Comparison of ENCODE assay signal across 19 cellular contexts in genomic region chr18:67509711-67510110, GRCh38. TPM values are rescaled to one million over a fixed set of nuclear protein-coding genes. Genes with fewer than 3 reads are reported as not detected.
DNase-seq lines count a peak whose midpoint lies in the region; ATAC-seq and TF ChIP-seq lines count a peak whose summit lies in the region.
"Had no signal": no experiment of that assay in that cellular context is flagged by ENCODE, and none has a peak within 500 bp of the region (broad histone marks: within the 10 kb centered on the region; RNA-seq: fewer than 3 reads in every experiment).

No MANE protein-coding gene starts in this region.

- H2BK15ac ChIP-seq in IMR-90 (ENCODE audit: low read depth, low read length) = no peak overlapping the region
- H2BK15ac ChIP-seq in mesenchymal stem cell (ENCODE audit: low read depth, poor library complexity, severe bottlenecking) = no peak overlapping the region

- no peak for TF ChIP-seq RAD21 in IMR-90 (IDR thresholded peaks at IDR 0.05; ENCODE audit: low read length)

- H3K14ac ChIP-seq in IMR-90 (replicated peaks; ENCODE audit: low read depth, low read length) (no peak overlapping the region), mesenchymal stem cell (ENCODE audit: low read length in 2 of 2) (no peak overlapping the region)

- POLR2A ChIA-PET in IMR-90 (lab: Charles Lee; ENCODE audit: unreplicated experiment) = no interaction called here

- no peak for TF ChIP-seq POLR2A in IMR-90 (IDR thresholded peaks at IDR 0.05; ENCODE audit: low read depth, low read length)

- in situ Hi-C loops in IMR-90 (cut with MboI; ENCODE audit: low sequenced_read_pairs) = loop anchor here (5.0 to 10.0 kb wide), 4 partner anchors 292 to 1155 kb away; no protein-coding TSS in a partner anchor

- no peak overlapping the region for H3K27ac Mint-ChIP-seq in activated T-helper 2 cell treated with anti-CD3 and anti-CD28 coated beads, Interferon-gamma antibody, Interleukin-2, Interleukin-4, amounts not matched to agents 10 μg/mL and 5 μg/mL and 100 μg/mL, durations not matched to agents 14 hours and 24 hours and 36 hours
- H3K27ac Mint-ChIP-seq: activated CD4-positive, alpha-beta T cell treated with anti-CD3 and anti-CD28 coated beads for 36 hours; naive B cell had no signal

- H3K27ac ChIP-seq in IMR-90 (ENCODE audit: insufficient read depth, low read length) (0 out of 2 replicates have a peak overlapping the region, but pooled peaks have one; percentile 20), dorsolateral prefrontal cortex (peak overlapping the region; percentile 20 to 99 (median 84)), mesenchymal stem cell (ENCODE audit: low read length, poor library complexity, severe bottlenecking) (no peak overlapping the region)
- H3K27ac ChIP-seq: prostate gland, vagina had no signal

- intact Hi-C loops in IMR-90 (cut with micrococcal nuclease) = loop anchor here (10.0 kb wide), 1 partner anchor 755 kb away; no protein-coding TSS in a partner anchor
- intact Hi-C loops in dorsolateral prefrontal cortex (cut with DNase I) = loop anchor here in 1 of 2 donors (5.0 kb wide), 1 partner anchor 42 kb away; no protein-coding TSS in a partner anchor
- intact Hi-C loops in activated T-helper 2 cell treated with anti-CD3 and anti-CD28 coated beads, Interferon-gamma antibody, Interleukin-2, Interleukin-4, amounts not matched to agents 10 μg/mL and 5 μg/mL and 100 μg/mL, durations not matched to agents 14 hours and 24 hours and 36 hours (cut with micrococcal nuclease) = no loop called here

- peak overlapping the region; percentile 43 for H2BK5ac ChIP-seq in IMR-90 (ENCODE audit: low read depth, low read length, poor library complexity, severe bottlenecking)
- no peak overlapping the region for H2BK5ac ChIP-seq in mesenchymal stem cell (ENCODE audit: low read depth, low read length, poor library complexity, severe bottlenecking)

- H3K4me1 Mint-ChIP-seq in activated T-helper 2 cell treated with anti-CD3 and anti-CD28 coated beads, Interferon-gamma antibody, Interleukin-2, Interleukin-4, amounts not matched to agents 10 μg/mL and 5 μg/mL and 100 μg/mL, durations not matched to agents 14 hours and 24 hours and 36 hours (ENCODE audit: low read depth) = no peaks in the 10 kb centered on the region
- H3K4me1 Mint-ChIP-seq: activated CD4-positive, alpha-beta T cell treated with anti-CD3 and anti-CD28 coated beads for 36 hours; naive B cell had no signal

- peaks cover 35 to 64% of the 10 kb centered on the region in 2 experiments for H3K79me1 ChIP-seq in IMR-90 (ENCODE audit: low read depth in 1 of 2, low read length in 2 of 2)
- peaks cover 21% of the 10 kb centered on the region for H3K79me1 ChIP-seq in mesenchymal stem cell (replicated peaks; ENCODE audit: low read length, poor library complexity, severe bottlenecking)

- CTCF ChIA-PET in IMR-90 (lab: Yijun Ruan, JAX) = interaction anchor here (0.5 kb wide), 1 partner anchor 124 kb away, joined by 4 read pairs; no protein-coding TSS in a partner anchor

- dilution Hi-C loops in IMR-90 (cut with HindIII; ENCODE audit: low sequenced_read_pairs, unreplicated experiment) = no loop called here

- no peak overlapping the region for H3K9ac ChIP-seq in IMR-90 (ENCODE audit: low read depth, low read length)
- peak overlapping the region; percentile 51 for H3K9ac ChIP-seq in mesenchymal stem cell (ENCODE audit: low read length)

- H3K18ac ChIP-seq in IMR-90 (ENCODE audit: low read depth, low read length) (peak overlapping the region; percentile 28; the same call in 1 of the 2 replicates), mesenchymal stem cell (ENCODE audit: low read depth in 1 of 2, low read length in 2 of 2) (no peak overlapping the region)

- TF ChIP-seq CTCF in IMR-90 (conservative IDR thresholded peaks at IDR 0.05; ENCODE audit: low read depth, low read length) (no peak), dorsolateral prefrontal cortex (IDR thresholded peaks at IDR 0.05 in 54 of 56, conservative IDR thresholded peaks at IDR 0.05 in 2 of 56; ENCODE audit: low read depth in 1 of 56, partially characterized antibody in 56 of 56) (peak in 2 of 56 donors; percentile 9 to 11)

- no peak overlapping the region for H2BK20ac ChIP-seq in IMR-90 (ENCODE audit: low read depth, low read length)

- peaks cover 7% of the 10 kb centered on the region for H3K9me1 ChIP-seq in IMR-90 (ENCODE audit: insufficient read depth, low read length)

- H4K20me1 ChIP-seq in IMR-90 (ENCODE audit: insufficient read depth, low read length) = peaks cover 12% of the 10 kb centered on the region; the same call in 1 of the 2 replicates

- H3K56ac ChIP-seq in IMR-90 (ENCODE audit: extremely low read depth, insufficient read depth, low read length) = no peak overlapping the region

- H3K36me3 ChIP-seq in IMR-90 (ENCODE audit: control insufficient read depth, insufficient read depth, low read length) (peaks cover 25% of the 10 kb centered on the region), mesenchymal stem cell (ENCODE audit: control insufficient read depth in 1 of 2, insufficient read depth in 2 of 2, low read depth in 1 of 2, low read length in 2 of 2) (peaks cover 3 to 58% of the 10 kb centered on the region in 2 experiments)
- H3K36me3 ChIP-seq: prostate gland, vagina had no signal

- H2AFZ ChIP-seq in IMR-90 (replicated peaks; ENCODE audit: low read length, poor library complexity) (no peak overlapping the region), mesenchymal stem cell (ENCODE audit: low read depth, low read length) (no peak overlapping the region)

- no peaks in the 10 kb centered on the region for H3K27me3 ChIP-seq in IMR-90 (ENCODE audit: control insufficient read depth, insufficient read depth, low read length)
- no peaks in the 10 kb centered on the region for H3K27me3 ChIP-seq in dorsolateral prefrontal cortex
- no peaks in the 10 kb centered on the region for H3K27me3 ChIP-seq in mesenchymal stem cell (ENCODE audit: control insufficient read depth in 1 of 2, insufficient read depth in 1 of 2, low read length in 2 of 2)
- H3K27me3 ChIP-seq: vagina had no signal

- H3K4me2 ChIP-seq in IMR-90 (ENCODE audit: low read depth, low read length) = peak overlapping the region; percentile 77
- no peak overlapping the region for H3K4me2 ChIP-seq in mesenchymal stem cell (ENCODE audit: low read length, poor library complexity, severe bottlenecking)

- H3K9me3 ChIP-seq in IMR-90 (ENCODE audit: control insufficient read depth, insufficient read depth, low read length) = no peaks in the 10 kb centered on the region
- H3K9me3 ChIP-seq in mesenchymal stem cell (ENCODE audit: control insufficient read depth, low read length) = no peaks in the 10 kb centered on the region
- H3K9me3 ChIP-seq: prostate gland, vagina had no signal

- no peak overlapping the region for H3K4me3 Mint-ChIP-seq in activated T-helper 2 cell treated with anti-CD3 and anti-CD28 coated beads, Interferon-gamma antibody, Interleukin-2, Interleukin-4, amounts not matched to agents 10 μg/mL and 5 μg/mL and 100 μg/mL, durations not matched to agents 14 hours and 24 hours and 36 hours (ENCODE audit: low read depth)
- H3K4me3 Mint-ChIP-seq: activated CD4-positive, alpha-beta T cell treated with anti-CD3 and anti-CD28 coated beads for 36 hours; naive B cell had no signal

- H2BK120ac ChIP-seq in IMR-90 (ENCODE audit: low read depth, low read length) = no peak overlapping the region
- no peak overlapping the region for H2BK120ac ChIP-seq in mesenchymal stem cell (ENCODE audit: low read depth, low read length)

- peaks cover 11% of the 10 kb centered on the region for H3K27me3 Mint-ChIP-seq in activated T-helper 2 cell treated with anti-CD3 and anti-CD28 coated beads, Interferon-gamma antibody, Interleukin-2, Interleukin-4, amounts not matched to agents 10 μg/mL and 5 μg/mL and 100 μg/mL, durations not matched to agents 14 hours and 24 hours and 36 hours (ENCODE audit: low read depth)
- H3K27me3 Mint-ChIP-seq: activated CD4-positive, alpha-beta T cell treated with anti-CD3 and anti-CD28 coated beads for 36 hours had no signal

- BruUV-seq in IMR-90 (replicated peaks; lab: Mats Ljungman, UMichigan) = no TSS peak

- peak; percentile 38 for ATAC-seq in IMR-90 (ENCODE audit: low read depth)
- no peak for ATAC-seq in HG03442 (IDR thresholded peaks at IDR 0.05; ENCODE audit: unreplicated experiment)
- ATAC-seq: activated CD4-positive, alpha-beta T cell treated with anti-CD3 and anti-CD28 coated beads for 36 hours had no signal

- H3K4me3 ChIP-seq in IMR-90 (ENCODE audit: insufficient read depth, low read depth, low read length) = no peak overlapping the region
- H3K4me3 ChIP-seq in dorsolateral prefrontal cortex = peak overlapping the region in 45 of 59 donors; percentile 4 to 62 (median 28)
- no peak overlapping the region for H3K4me3 ChIP-seq in mesenchymal stem cell (ENCODE audit: insufficient read depth in 1 of 2, low read depth in 1 of 2, low read length in 2 of 2)
- H3K4me3 ChIP-seq: prostate gland, vagina had no signal

- H3K4me1 ChIP-seq in IMR-90 (ENCODE audit: control insufficient read depth, insufficient read depth, low read length) (peaks cover 8% of the 10 kb centered on the region; the same call in 1 of the 2 replicates), mesenchymal stem cell (ENCODE audit: control insufficient read depth, insufficient read depth, low read depth, low read length) (no peaks in the 10 kb centered on the region)
- H3K4me1 ChIP-seq: prostate gland had no signal

- DNase-seq in AG08396 (ENCODE audit: low spot score) (peak; percentile 21), IMR-90 (peak; percentile 85), dorsolateral prefrontal cortex (no peak), mesenchymal stem cell (peak; percentile 14), NCI-H2029 treated with DMSO at 0.1 percent for 48 hours (lab: John Stamatoyannopoulos, UW) (no peak)
- no peak for DNase-seq in activated CD4-positive, alpha-beta T cell treated with anti-CD3 and anti-CD28 coated beads for 4 hours
- no peak for DNase-seq in activated T-helper 2 cell treated with anti-CD3 and anti-CD28 coated beads, Interferon-gamma antibody, Interleukin-2, Interleukin-4, amounts not matched to agents 10 μg/mL and 5 μg/mL and 100 μg/mL, durations not matched to agents 14 hours and 24 hours and 36 hours (ENCODE audit: low spot score)
- DNase-seq: activated CD4-positive, alpha-beta T cell treated with anti-CD3 and anti-CD28 coated beads for 36 hours; activated naive CD4-positive, alpha-beta T cell treated with anti-CD3 and anti-CD28 coated beads, Interleukin-2, amount 50 U/mL, for 16 hours; left cardiac atrium; naive B cell; NCI-H1436; NCI-H226; SHP77 treated with DMSO at 0.1 percent for 48 hours; stimulated activated CD4-positive, alpha-beta T cell treated with anti-CD3 and anti-CD28 coated beads, Interleukin-12 subunit alpha, Interleukin-12 subunit beta, amount 100 ng/mL, for 4 hours; stimulated activated naive CD4-positive, alpha-beta T cell treated with Interleukin-2 at 50 U/mL for 16 hours had no signal

- H3K36me3 Mint-ChIP-seq in activated T-helper 2 cell treated with anti-CD3 and anti-CD28 coated beads, Interferon-gamma antibody, Interleukin-2, Interleukin-4, amounts not matched to agents 10 μg/mL and 5 μg/mL and 100 μg/mL, durations not matched to agents 14 hours and 24 hours and 36 hours (ENCODE audit: low read depth) = no peaks in the 10 kb centered on the region
- H3K36me3 Mint-ChIP-seq: naive B cell had no signal

- H2BK12ac ChIP-seq in mesenchymal stem cell (ENCODE audit: low read length in 2 of 2) = no peak overlapping the region

- no CpG with 5 or more reads among the region's 3 CpGs for WGBS in IMR-90 (ENCODE audit: extremely low coverage in 2 of 2, insufficient read length in 1 of 2), 2 experiments
- 91% methylated on average over 3 of the region's 3 CpGs for WGBS in mesenchymal stem cell

- H4K8ac ChIP-seq in IMR-90 (ENCODE audit: low read depth in 2 of 2, low read length in 2 of 2) (0 out of 4 replicates have a peak overlapping the region, but pooled peaks of 1 of the 2 experiments have one; percentile 8), mesenchymal stem cell (ENCODE audit: low read length) (no peak overlapping the region)

- H2AK9ac ChIP-seq in IMR-90 (replicated peaks; ENCODE audit: low read depth, low read length, poor library complexity) = no peak overlapping the region

- H3K23ac ChIP-seq in IMR-90 (ENCODE audit: low read depth, low read length) = no peak overlapping the region
- no peak overlapping the region for H3K23ac ChIP-seq in mesenchymal stem cell (ENCODE audit: low read length in 2 of 2)

- no peak overlapping the region for H4K5ac ChIP-seq in IMR-90 (ENCODE audit: low read depth, low read length)

- H3K4ac ChIP-seq in IMR-90 (ENCODE audit: low read depth, low read length) (no peak overlapping the region), mesenchymal stem cell (ENCODE audit: low read depth in 1 of 2, low read length in 2 of 2) (no peak overlapping the region)

- H3K9me3 Mint-ChIP-seq in activated T-helper 2 cell treated with anti-CD3 and anti-CD28 coated beads, Interferon-gamma antibody, Interleukin-2, Interleukin-4, amounts not matched to agents 10 μg/mL and 5 μg/mL and 100 μg/mL, durations not matched to agents 14 hours and 24 hours and 36 hours = no peaks in the 10 kb centered on the region
- H3K9me3 Mint-ChIP-seq: naive B cell had no signal

- H2AK5ac ChIP-seq in IMR-90 (ENCODE audit: low read depth, low read length) (no peak overlapping the region), mesenchymal stem cell (ENCODE audit: low read length, severe bottlenecking) (no peak overlapping the region)

- H4K91ac ChIP-seq in IMR-90 (ENCODE audit: insufficient read depth, low read depth, low read length) (no peak overlapping the region), mesenchymal stem cell (ENCODE audit: low read length) (no peak overlapping the region)

RNA-seq across cellular contexts. Expression of gene DSEL, which starts 6.8 kb away (rescaled TPM):
- total RNA-seq in IMR-90 (2012; rRNA removed) (100 and 145 TPM in 2 replicates), dorsolateral prefrontal cortex (10 to 100 TPM in 117 of 120 experiments, 1 to 10 TPM in 3; 7.3 to 35.4 (median 16.0) TPM)
- polyA plus RNA-seq in IMR-90 (2012; rRNA removed) = 13.7 and 16.8 TPM in 2 replicates
- polyA plus RNA-seq in IMR-90 (2012; cell fraction: cytosol; rRNA removed) = 3.9 and 5.8 TPM in 2 replicates
- 2.7 and 11.3 TPM in 2 replicates for polyA plus RNA-seq in IMR-90 (2012; cell fraction: nucleus; rRNA removed; ENCODE audit: low replicate concordance)
- polyA plus RNA-seq in mesenchymal stem cell (2013, experiment 1 of 2) = 7.9 TPM
- polyA plus RNA-seq in mesenchymal stem cell (2013, experiment 2 of 2) = 7.8 TPM
- total RNA-seq in activated T-helper 2 cell treated with anti-CD3 and anti-CD28 coated beads, Interferon-gamma antibody, Interleukin-2, Interleukin-4, amounts not matched to agents 10 μg/mL and 5 μg/mL and 100 μg/mL, durations not matched to agents 14 hours and 24 hours and 36 hours = 0.05 TPM in 1 of 2 replicates, not detected in the other

Comparison
In these comparisons a context has a peak if more than half of its experiments do, and no peak if none do; other contexts are left out.
1. DNase-seq: peak in AG08396 (single experiment), IMR-90 (single experiment) and mesenchymal stem cell (single experiment); none in dorsolateral prefrontal cortex (0 of 10), activated CD4-positive, alpha-beta T cell treated with anti-CD3 and anti-CD28 coated beads for 4 hours (0 of 2), activated T-helper 2 cell treated with anti-CD3 and anti-CD28 coated beads, Interferon-gamma antibody, Interleukin-2, Interleukin-4, amounts not matched to agents 10 μg/mL and 5 μg/mL and 100 μg/mL, durations not matched to agents 14 hours and 24 hours and 36 hours (single experiment) and NCI-H2029 treated with DMSO at 0.1 percent for 48 hours (single experiment).
2. H3K4me3 ChIP-seq: peak in dorsolateral prefrontal cortex (45 of 59); none in IMR-90 (single experiment) and mesenchymal stem cell (0 of 2).